In genomic region chr5:170761708-170762066, GRCh38 we compare ENCODE assay signal across 19 cellular contexts. TPM values are rescaled to one million over a fixed set of nuclear protein-coding genes. Genes with fewer than 3 reads are reported as not detected.
"Had no signal": no experiment of that assay in that cellular context is flagged by ENCODE, and none has a peak within 500 bp of the region (broad histone marks: within the 10 kb centered on the region; RNA-seq: fewer than 3 reads in every experiment).

No MANE protein-coding gene starts in this region.

- H3K4me3 ChIP-seq: heart right ventricle, mucosa of descending colon, ovary, uterus had no signal

- H3K27ac Mint-ChIP-seq: natural killer cell, progenitor cell of endocrine pancreas, type B pancreatic cell had no signal

- ATAC-seq: heart right ventricle, left lobe of liver, mucosa of descending colon, natural killer cell, right cardiac atrium had no signal

- H3K4me1 ChIP-seq: uterus had no signal

- H3K27ac ChIP-seq: heart right ventricle, ovary, uterus had no signal

- H3K27me3 Mint-ChIP-seq: progenitor cell of endocrine pancreas had no signal

- H3K36me3 ChIP-seq: heart right ventricle, ovary, uterus had no signal

- H3K9me3 ChIP-seq: heart right ventricle, mucosa of descending colon, ovary, uterus had no signal

- H3K4me3 Mint-ChIP-seq: natural killer cell, neural crest cell, type B pancreatic cell had no signal

- H3K9me3 Mint-ChIP-seq: natural killer cell, neural crest cell, type B pancreatic cell had no signal

- DNase-seq: heart right ventricle; hypothalamus; islet precursor cell; mammary epithelial cell; mucosa of descending colon; natural killer cell; nucleus accumbens; ovary; right cardiac atrium; small intestine; stimulated activated CD4-positive, alpha-beta T cell treated with anti-CD3 and anti-CD28 coated beads, Interleukin-12 subunit alpha, Interleukin-12 subunit beta, amount 100 ng/mL, for 4 hours; stimulated activated naive CD4-positive, alpha-beta T cell treated with Interleukin-2 at 50 U/mL for 16 hours; uterus had no signal

- H3K36me3 Mint-ChIP-seq: natural killer cell, type B pancreatic cell had no signal

- H3K4me1 Mint-ChIP-seq: natural killer cell, neural crest cell had no signal

- H3K27me3 ChIP-seq: heart right ventricle, ovary, uterus had no signal

RNA-seq across cellular contexts. Expression of gene GABRP, which starts 21.8 kb away (rescaled TPM):
- total RNA-seq: frontal cortex, myocyte, natural killer cell, neural crest cell, right cardiac atrium had no signal
